15 cellular contexts compared by ENCODE assay signal in the genomic region with DNA sequence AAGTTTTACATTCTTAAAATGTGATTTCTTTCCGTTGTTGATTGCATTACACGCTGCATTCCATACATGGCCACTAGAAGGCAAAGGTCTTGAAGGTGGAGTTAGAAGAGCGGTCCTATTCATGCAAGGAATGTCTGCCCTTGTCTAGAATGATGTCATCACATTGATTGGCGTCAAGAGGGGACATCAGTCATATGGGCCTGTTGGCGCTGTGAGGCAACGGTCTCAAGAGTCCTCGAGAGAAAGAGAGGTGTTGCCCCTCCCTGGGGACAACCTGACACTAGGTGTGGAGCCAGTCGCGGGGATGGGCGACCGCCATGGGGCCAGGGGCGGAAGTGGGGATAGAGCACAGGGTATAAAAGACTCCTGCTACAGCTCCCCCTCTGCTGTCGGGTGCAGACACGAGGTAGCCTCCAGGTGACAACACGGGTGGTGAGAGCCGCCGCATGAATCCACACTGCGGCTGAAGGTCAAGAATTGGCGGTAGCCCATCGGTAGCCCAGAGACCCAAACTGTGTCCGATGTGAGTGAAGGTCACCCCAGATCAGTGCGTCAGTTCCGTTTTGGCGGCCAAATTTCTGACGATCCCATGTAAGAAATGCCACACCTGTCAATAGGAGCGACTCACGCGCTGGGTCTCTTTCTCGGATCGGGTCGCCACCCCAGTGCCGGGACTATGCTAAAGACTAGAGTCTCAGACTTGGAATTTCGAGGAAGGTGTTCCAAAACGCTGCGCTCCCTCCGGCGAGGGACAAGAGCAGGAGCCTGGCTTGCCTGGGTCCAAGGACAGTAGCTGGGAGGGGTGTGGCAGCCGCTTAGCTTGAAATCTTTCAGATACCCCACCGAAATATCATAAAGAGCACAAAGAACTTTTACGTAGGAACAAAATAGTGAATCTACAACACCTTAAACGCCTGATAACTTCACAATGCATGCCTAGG.
DNase-seq lines count a peak whose midpoint lies in the region; ATAC-seq, FAIRE-seq and TF ChIP-seq lines count a peak whose summit lies in the region.
"Had no signal": no experiment of that assay in that cellular context is flagged by ENCODE, and none has a peak within 500 bp of the region (broad histone marks: within the 10 kb centered on the region; RNA-seq: fewer than 3 reads in every experiment).

No MANE protein-coding gene starts in this region.

- H3K4me3 Mint-ChIP-seq in activated naive CD8-positive, alpha-beta T cell treated with anti-CD3 and anti-CD28 coated beads for 36 hours: peak overlapping the region; percentile 38
- H3K4me3 Mint-ChIP-seq: CD4-positive, alpha-beta T cell; memory B cell had no signal

- intact Hi-C loops in gastrocnemius medialis (cut with DNase I; ENCODE audit: low total_unique reads): no loop called here

- peaks cover 4% of the 10 kb centered on the region for H3K9me3 Mint-ChIP-seq in activated naive CD8-positive, alpha-beta T cell treated with anti-CD3 and anti-CD28 coated beads for 36 hours
- H3K9me3 Mint-ChIP-seq: memory B cell had no signal

- H3K4me1 ChIP-seq in gastrocnemius medialis: no peaks in the 10 kb centered on the region
- H3K4me1 ChIP-seq: thyroid gland had no signal

- H3K36me3 ChIP-seq in gastrocnemius medialis: no peaks in the 10 kb centered on the region
- H3K36me3 ChIP-seq: thyroid gland had no signal

- H3K4me1 Mint-ChIP-seq in activated naive CD8-positive, alpha-beta T cell treated with anti-CD3 and anti-CD28 coated beads for 36 hours: peaks cover 8% of the 10 kb centered on the region

- TF ChIP-seq POLR2A in gastrocnemius medialis (IDR thresholded peaks at IDR 0.05): no peak

- in situ Hi-C loops in GM13977 (cut with MboI; ENCODE audit: low pct_unique_long_range_greater_than_20kb, low sequenced_read_pairs, unreplicated experiment): no loop called here
- in situ Hi-C loops in gastrocnemius medialis (cut with MboI; ENCODE audit: low sequenced_read_pairs in 4 of 4): no loop called here

- H3K27ac ChIP-seq in gastrocnemius medialis: no peak overlapping the region
- H3K27ac ChIP-seq: HL-60, thyroid gland had no signal

- FAIRE-seq in D721Med (lab: Jason Lieb, UNC): no peak
- FAIRE-seq: GM12892 had no signal

- no peak for ATAC-seq in gastrocnemius medialis
- no peak for ATAC-seq in HG02642 (IDR thresholded peaks at IDR 0.05; ENCODE audit: poor library complexity, unreplicated experiment)

- H3K27me3 ChIP-seq in gastrocnemius medialis: peaks cover 44 to 54% (median 54%) of the 10 kb centered on the region in 3 donors

- peak; percentile 32 for DNase-seq in Daoy (ENCODE audit: low read depth)
- DNase-seq in GM13977 (ENCODE audit: low spot score): no peak
- DNase-seq in activated naive CD8-positive, alpha-beta T cell treated with anti-CD3 and anti-CD28 coated beads for 36 hours: no peak
- DNase-seq in islet precursor cell: peak; percentile 80
- DNase-seq in RKO (ENCODE audit: low spot score): no peak
- no peak for DNase-seq in gastrocnemius medialis
- DNase-seq in D721Med (ENCODE audit: insufficient read length, low spot score): no peak
- DNase-seq: CD4-positive, alpha-beta T cell; NCI-H1092 treated with DMSO at 0.1 percent for 48 hours; NK-92 treated with Interleukin-12 subunit alpha and Interleukin-12 subunit beta, amount 100 ng/mL, for 24 hours; thyroid gland had no signal

- H3K27me3 Mint-ChIP-seq in activated naive CD8-positive, alpha-beta T cell treated with anti-CD3 and anti-CD28 coated beads for 36 hours: peaks cover 78% of the 10 kb centered on the region

- no peaks in the 10 kb centered on the region for H3K9me3 ChIP-seq in gastrocnemius medialis
- H3K9me3 ChIP-seq: thyroid gland had no signal

- no peak overlapping the region for H3K27ac Mint-ChIP-seq in activated naive CD8-positive, alpha-beta T cell treated with anti-CD3 and anti-CD28 coated beads for 36 hours
- H3K27ac Mint-ChIP-seq: CD4-positive, alpha-beta T cell; memory B cell had no signal

- no peak overlapping the region for H3K4me3 ChIP-seq in gastrocnemius medialis
- H3K4me3 ChIP-seq: thyroid gland had no signal

- H3K36me3 Mint-ChIP-seq in activated naive CD8-positive, alpha-beta T cell treated with anti-CD3 and anti-CD28 coated beads for 36 hours: peaks cover 8% of the 10 kb centered on the region
- H3K36me3 Mint-ChIP-seq: memory B cell had no signal

- peak; percentile 16 for TF ChIP-seq CTCF in GM13977 (IDR thresholded peaks at IDR 0.05; ENCODE audit: extremely low read depth, insufficient read depth, missing control alignments)
- no peak for TF ChIP-seq CTCF in gastrocnemius medialis (IDR thresholded peaks at IDR 0.05 in 4 of 5, conservative IDR thresholded peaks at IDR 0.05 in 1 of 5)
- TF ChIP-seq CTCF in D721Med (IDR thresholded peaks at IDR 0.05; ENCODE audit: insufficient read depth, missing control alignments): no peak

Comparison
In these comparisons a context has a peak if more than half of its experiments do, and no peak if none do; other contexts are left out.
1. DNase-seq: peak in Daoy (single experiment) and islet precursor cell (single experiment); none in GM13977 (single experiment), activated naive CD8-positive, alpha-beta T cell treated with anti-CD3 and anti-CD28 coated beads for 36 hours (single experiment), RKO (single experiment), gastrocnemius medialis (0 of 2) and D721Med (single experiment).